In the genomic region with DNA sequence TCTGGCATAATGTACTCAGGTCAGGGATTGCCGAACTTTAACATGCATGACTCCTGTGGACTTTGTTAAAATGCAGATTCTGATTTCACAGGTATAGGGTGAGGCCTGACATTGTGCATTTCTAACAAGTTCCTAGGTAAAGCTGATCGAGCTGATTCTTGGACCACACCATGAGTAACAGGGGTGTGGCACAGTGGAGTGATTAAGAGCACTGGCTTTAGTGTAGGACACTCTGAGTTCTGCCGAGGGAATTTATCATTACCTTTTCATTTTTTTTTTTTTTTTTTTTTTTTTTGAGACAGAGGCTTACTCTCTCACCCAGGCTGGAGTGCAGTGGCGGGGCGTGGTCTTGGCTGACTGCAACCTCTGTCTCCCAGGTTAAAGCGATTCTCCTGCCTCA, we compare ENCODE assay signal across 25 cellular contexts.
DNase-seq lines count a peak whose midpoint lies in the region; ATAC-seq, FAIRE-seq and TF ChIP-seq lines count a peak whose summit lies in the region.
"Had no signal": no experiment of that assay in that cellular context is flagged by ENCODE, and none has a peak within 500 bp of the region (broad histone marks: within the 10 kb centered on the region; RNA-seq: fewer than 3 reads in every experiment).

No MANE protein-coding gene starts in this region.

- dilution Hi-C loops in mammary epithelial cell (cut with HindIII; ENCODE audit: low sequenced_read_pairs): no loop called here
- dilution Hi-C loops in keratinocyte (cut with MboI; ENCODE audit: extremely low pct_ligation_motif_present, low sequenced_read_pairs): no loop called here

- FAIRE-seq in keratinocyte (lab: Jason Lieb, UNC): peak; percentile 92
- FAIRE-seq: D721Med, GM18507 had no signal

- no peak for TF ChIP-seq CTCF in cardiac muscle cell (IDR thresholded peaks at IDR 0.05; ENCODE audit: low read depth, low read length)
- no peak for TF ChIP-seq CTCF in heart left ventricle (IDR thresholded peaks at IDR 0.05)
- no peak for TF ChIP-seq CTCF in mammary epithelial cell (conservative IDR thresholded peaks at IDR 0.05 in 1 of 2, IDR thresholded peaks at IDR 0.05 in 1 of 2; ENCODE audit: extremely low read depth in 1 of 2, insufficient read depth in 1 of 2, low read depth in 1 of 2, low read length in 2 of 2)
- TF ChIP-seq CTCF in keratinocyte (optimal IDR thresholded peaks at IDR 0.05 in 1 of 3, IDR thresholded peaks at IDR 0.05 in 1 of 3, conservative IDR thresholded peaks at IDR 0.05 in 1 of 3; ENCODE audit: extremely low read depth in 1 of 3, insufficient read depth in 2 of 3, low read length in 3 of 3): no peak

- no peak for ATAC-seq in heart left ventricle
- no peak for ATAC-seq in HG03457 (IDR thresholded peaks at IDR 0.05; ENCODE audit: unreplicated experiment)
- ATAC-seq in HG03565 (IDR thresholded peaks at IDR 0.05; ENCODE audit: unreplicated experiment): no peak

- no TSS peak for BruUV-seq in mammary epithelial cell (replicated peaks; lab: Mats Ljungman, UMichigan)

- H3K9me1 ChIP-seq in keratinocyte (ENCODE audit: control insufficient read depth, extremely low read depth, insufficient read depth, low read length): no peaks in the 10 kb centered on the region

- peak overlapping the region; percentile 53 for H3K4me2 ChIP-seq in mammary epithelial cell (ENCODE audit: insufficient read depth, low read depth, low read length)
- H3K4me2 ChIP-seq in keratinocyte (ENCODE audit: control insufficient read depth, extremely low read depth, insufficient read depth, low read depth, low read length): peak overlapping the region; percentile 54
- H3K4me2 ChIP-seq: BLaER1 had no signal

- no peak for TF ChIP-seq POLR2A in heart left ventricle (IDR thresholded peaks at IDR 0.05)

- H3K4me3 ChIP-seq in cardiac muscle cell (no peak overlapping the region), heart left ventricle (no peak overlapping the region), mammary epithelial cell (replicated peaks in 1 of 3; ENCODE audit: insufficient read depth in 1 of 3, low read depth in 2 of 3, low read length in 3 of 3) (no peak overlapping the region), keratinocyte (ENCODE audit: control insufficient read depth in 2 of 3, extremely low read depth in 1 of 3, insufficient read depth in 2 of 3, low read depth in 1 of 3, low read length in 3 of 3) (no peak overlapping the region)
- H3K4me3 ChIP-seq: BLaER1 had no signal

- H3K36me3 ChIP-seq in cardiac muscle cell: peaks cover 39% of the 10 kb centered on the region
- H3K36me3 ChIP-seq in heart left ventricle: peaks cover 0 to 70% (median 34%) of the 10 kb centered on the region in 9 donors
- no peaks in the 10 kb centered on the region for H3K36me3 ChIP-seq in mammary epithelial cell (ENCODE audit: insufficient read depth, low read length)
- no peaks in the 10 kb centered on the region for H3K36me3 ChIP-seq in keratinocyte (ENCODE audit: control insufficient read depth in 2 of 2, extremely low read depth in 1 of 2, insufficient read depth in 2 of 2, low read length in 2 of 2)
- H3K36me3 ChIP-seq: BLaER1 had no signal

- H3K79me2 ChIP-seq in mammary epithelial cell (ENCODE audit: insufficient read depth, low read length) (no peaks in the 10 kb centered on the region), keratinocyte (ENCODE audit: control insufficient read depth, insufficient read depth, low read length) (no peaks in the 10 kb centered on the region)

- no peaks in the 10 kb centered on the region for H3K4me1 ChIP-seq in cardiac muscle cell (ENCODE audit: low read depth)
- H3K4me1 ChIP-seq in heart left ventricle: no peaks in the 10 kb centered on the region
- H3K4me1 ChIP-seq in mammary epithelial cell (ENCODE audit: insufficient read depth, low read length): peaks cover 17% of the 10 kb centered on the region
- H3K4me1 ChIP-seq in keratinocyte (ENCODE audit: control insufficient read depth, extremely low read depth, insufficient read depth, low read length): peaks cover 15% of the 10 kb centered on the region
- H3K4me1 ChIP-seq: BLaER1 had no signal

- H3K27me3 ChIP-seq in cardiac muscle cell (no peaks in the 10 kb centered on the region), heart left ventricle (no peaks in the 10 kb centered on the region), mammary epithelial cell (ENCODE audit: insufficient read depth, low read length) (no peaks in the 10 kb centered on the region), keratinocyte (ENCODE audit: control insufficient read depth, extremely low read depth, insufficient read depth, low read length) (no peaks in the 10 kb centered on the region)
- H3K27me3 ChIP-seq: BLaER1 had no signal

- intact Hi-C loops in heart left ventricle (cut with DNase I) (no loop called here), mammary epithelial cell (cut with micrococcal nuclease) (no loop called here)

- WGBS in heart left ventricle, 4 donors: 90 to 95% (median 93%) methylated on average over 6 of the region's 6 CpGs
- WGBS in mammary epithelial cell (ENCODE audit: low coverage, missing lambda C conversion rate): 40% methylated on average over 4 of the region's 6 CpGs

- DNase-seq in cardiac muscle cell (ENCODE audit: low read depth in 1 of 2, low spot score in 1 of 2): no peak
- no peak for DNase-seq in heart left ventricle
- peak; percentile 89 for DNase-seq in mammary epithelial cell
- DNase-seq in keratinocyte (ENCODE audit: low read depth, low spot score): peak; percentile 42
- DNase-seq in ACHN: no peak
- DNase-seq in KBM-7: no peak
- DNase-seq: 8988T; CD4-positive, CD25-positive, alpha-beta regulatory T cell; H7; Karpas-422; NCI-H1092 treated with DMSO at 0.1 percent for 48 hours; NCI-H1436; NCI-H1930; NCI-H2107; NCI-H446 treated with DMSO at 0.1 percent for 48 hours; NCI-H526; NCI-H82; NK-92 treated with Interleukin-12 subunit alpha and Interleukin-12 subunit beta, amount 100 ng/mL, for 24 hours; RPMI8226; SHP77 treated with DMSO at 0.1 percent for 48 hours had no signal

- H3K9ac ChIP-seq in mammary epithelial cell (ENCODE audit: insufficient read depth, low read length) (no peak overlapping the region), keratinocyte (ENCODE audit: control insufficient read depth, extremely low read depth, insufficient read depth, low read length) (no peak overlapping the region)
- H3K9ac ChIP-seq: BLaER1 had no signal

- no peaks in the 10 kb centered on the region for H4K20me1 ChIP-seq in mammary epithelial cell (ENCODE audit: insufficient read depth, low read length)
- no peaks in the 10 kb centered on the region for H4K20me1 ChIP-seq in keratinocyte (ENCODE audit: control insufficient read depth, extremely low read depth, insufficient read depth, low read length)
- H4K20me1 ChIP-seq: BLaER1 had no signal

- CTCF ChIA-PET in mammary epithelial cell (lab: Charles Lee; ENCODE audit: low non-redundant PET): interaction anchor here (1.0 kb wide), 1 partner anchor 12 kb away, joined by 5 read pairs; no protein-coding TSS in a partner anchor

- peak overlapping the region; percentile 35 for H2AFZ ChIP-seq in mammary epithelial cell (ENCODE audit: low read depth, low read length)
- H2AFZ ChIP-seq in keratinocyte (ENCODE audit: control insufficient read depth, low read length): no peak overlapping the region

- in situ Hi-C loops in mammary epithelial cell (cut with MboI; ENCODE audit: low sequenced_read_pairs in 2 of 2) (no loop called here), ACHN (cut with HindIII; ENCODE audit: low pct_ligation_motif_present, low pct_unique_long_range_greater_than_20kb, low sequenced_read_pairs) (no loop called here), KBM-7 (cut with MboI; ENCODE audit: low pct_unique_long_range_greater_than_20kb, low sequenced_read_pairs) (no loop called here)

- H3K9me3 ChIP-seq in cardiac muscle cell (ENCODE audit: low read depth): no peaks in the 10 kb centered on the region
- peaks cover 0 to 5% (median 0%) of the 10 kb centered on the region in 12 donors for H3K9me3 ChIP-seq in heart left ventricle
- no peaks in the 10 kb centered on the region for H3K9me3 ChIP-seq in mammary epithelial cell (replicated peaks; ENCODE audit: insufficient read depth, low read length)
- H3K9me3 ChIP-seq in keratinocyte (ENCODE audit: control insufficient read depth, low read depth, low read length): no peaks in the 10 kb centered on the region

- H3K27ac ChIP-seq in cardiac muscle cell: peak overlapping the region; percentile 36
- no peak overlapping the region for H3K27ac ChIP-seq in heart left ventricle
- H3K27ac ChIP-seq in mammary epithelial cell (ENCODE audit: insufficient read depth, low read depth, low read length): peak overlapping the region; percentile 47
- H3K27ac ChIP-seq in keratinocyte (ENCODE audit: control insufficient read depth, insufficient read depth, low read length): no peak overlapping the region
- H3K27ac ChIP-seq: BLaER1 had no signal

Comparison
In these comparisons a context has a peak if more than half of its experiments do, and no peak if none do; other contexts are left out.
1. H3K27ac ChIP-seq: peak in cardiac muscle cell (single experiment) and mammary epithelial cell (single experiment); none in heart left ventricle (0 of 12) and keratinocyte (single experiment).
2. DNase-seq: peak in mammary epithelial cell (single experiment) and keratinocyte (single experiment); none in cardiac muscle cell (0 of 2), heart left ventricle (0 of 5), ACHN (single experiment) and KBM-7 (single experiment).